8 cellular contexts compared by ENCODE assay signal in the genomic region with DNA sequence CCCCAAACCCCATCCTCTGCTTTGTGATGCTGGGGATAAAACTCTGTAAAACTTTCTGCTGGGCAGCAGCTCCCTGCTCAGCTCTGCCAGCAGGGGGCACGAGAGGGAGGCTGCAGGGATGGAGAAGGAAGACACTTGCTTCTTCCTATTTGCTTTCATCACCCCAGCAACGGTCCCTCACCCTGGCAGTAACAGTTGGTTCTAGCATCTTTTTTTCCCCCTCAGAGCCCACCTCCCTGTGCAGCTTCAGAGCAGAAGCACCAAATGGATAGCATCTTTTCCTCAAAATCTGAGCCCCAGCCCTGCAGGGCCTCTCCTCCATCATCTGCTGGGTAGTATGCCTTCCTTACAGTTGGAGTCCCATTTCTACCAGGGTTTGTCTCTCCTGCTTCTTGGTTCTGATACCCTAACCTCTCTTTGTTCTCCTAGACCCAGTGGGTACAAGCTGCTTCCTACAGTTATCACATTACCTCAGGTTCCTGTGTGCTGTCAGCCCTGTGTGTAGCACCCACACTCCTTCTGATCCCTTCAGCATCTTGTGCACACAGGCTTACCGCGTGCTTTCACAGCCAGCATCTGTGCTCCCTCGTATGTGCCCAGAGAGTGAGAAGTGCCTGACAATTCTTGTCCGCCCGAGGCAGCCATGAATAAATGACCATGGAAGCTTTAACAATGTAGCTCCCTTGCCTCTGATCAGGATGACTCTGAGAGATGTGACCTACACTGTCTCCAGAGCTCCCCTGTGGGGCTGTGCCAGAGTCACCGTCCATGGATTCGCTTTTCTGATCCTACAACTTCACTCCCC. TPM values are rescaled to one million over a fixed set of nuclear protein-coding genes. Genes with fewer than 3 reads are reported as not detected.
A peak's percentile ranks its signal among the peaks of the same experiment; 100 is the strongest.
DNase-seq lines count a peak whose midpoint lies in the region; ATAC-seq and TF ChIP-seq lines count a peak whose summit lies in the region.

No MANE protein-coding gene starts in this region.

- H3K27ac Mint-ChIP-seq in activated CD4-positive, alpha-beta T cell treated with anti-CD3 and anti-CD28 coated beads, Interleukin-2, amount 10 ng/mL, durations not matched to agents 24 days and 14 days, result peak overlapping the region; percentile 83

- ATAC-seq in HG02870 (IDR thresholded peaks at IDR 0.05; ENCODE audit: unreplicated experiment), result peak; percentile 70
- ATAC-seq in GM19455 (IDR thresholded peaks at IDR 0.05; ENCODE audit: unreplicated experiment), result no peak

- peaks cover 34% of the 10 kb centered on the region for H3K4me1 Mint-ChIP-seq in activated CD4-positive, alpha-beta T cell treated with anti-CD3 and anti-CD28 coated beads, Interleukin-2, amount 10 ng/mL, durations not matched to agents 24 days and 14 days

- DNase-seq in GM12864 (ENCODE audit: low read depth), result no peak
- DNase-seq in NCI-H345 treated with DMSO at 0.1 percent for 48 hours (lab: John Stamatoyannopoulos, UW; ENCODE audit: unreplicated experiment), result peak; percentile 31
- peak; percentile 95 for DNase-seq in activated CD4-positive, alpha-beta T cell treated with anti-CD3 and anti-CD28 coated beads, Interleukin-2, amount 10 ng/mL, durations not matched to agents 24 days and 14 days
- peak; percentile 62 for DNase-seq in cerebellum (ENCODE audit: low spot score)
- peak; percentile 57 to 84 (median 68) for DNase-seq in stimulated activated CD4-positive, alpha-beta T cell treated with anti-CD3 and anti-CD28 coated beads, TNF-alpha, amount 100 ng/mL, for 48 hours (ENCODE audit: low read depth in 3 of 3)

- no peaks in the 10 kb centered on the region for H3K9me3 ChIP-seq in liver (ENCODE audit: control insufficient read depth in 4 of 4, low read length in 3 of 4)

- no peaks in the 10 kb centered on the region for H3K36me3 ChIP-seq in liver (ENCODE audit: control insufficient read depth in 4 of 4, insufficient read depth in 3 of 4, low read depth in 1 of 4, low read length in 3 of 4)

- intact Hi-C loops in activated CD4-positive, alpha-beta T cell treated with anti-CD3 and anti-CD28 coated beads, Interleukin-2, amount 10 ng/mL, durations not matched to agents 24 days and 14 days (cut with micrococcal nuclease), result loop anchor here (1.0 to 5.0 kb wide), 5 partner anchors 14 to 209 kb away; a partner anchor contains a TSS

- H3K4me1 ChIP-seq in liver (ENCODE audit: control insufficient read depth in 4 of 4, insufficient read depth in 4 of 4, low read length in 3 of 4), result peaks cover 1 to 31% (median 17%) of the 10 kb centered on the region in 4 donors

- no peaks in the 10 kb centered on the region for H3K27me3 ChIP-seq in liver (ENCODE audit: control insufficient read depth in 4 of 4, insufficient read depth in 4 of 4, low read length in 3 of 4)

- H3K36me3 Mint-ChIP-seq in activated CD4-positive, alpha-beta T cell treated with anti-CD3 and anti-CD28 coated beads, Interleukin-2, amount 10 ng/mL, durations not matched to agents 24 days and 14 days (ENCODE audit: low read depth), result peaks cover 48% of the 10 kb centered on the region

- 60% methylated on average over 9 of the region's 9 CpGs for WGBS in liver

- no peak overlapping the region for H3K4me3 ChIP-seq in GM12864 (ENCODE audit: low read depth, low read length)
- H3K4me3 ChIP-seq in liver (ENCODE audit: low read depth in 1 of 3, low read length in 3 of 3), result no peak overlapping the region

- peak; percentile 98 for TF ChIP-seq RAD21 in liver (IDR thresholded peaks at IDR 0.05)

- no peak overlapping the region for H3K9ac ChIP-seq in liver (ENCODE audit: low read depth in 1 of 2, low read length in 2 of 2)

- H3K27me3 Mint-ChIP-seq in activated CD4-positive, alpha-beta T cell treated with anti-CD3 and anti-CD28 coated beads, Interleukin-2, amount 10 ng/mL, durations not matched to agents 24 days and 14 days, result no peaks in the 10 kb centered on the region

- TF ChIP-seq CTCF in GM12864 (IDR thresholded peaks at IDR 0.05; ENCODE audit: low read depth, low read length, missing control alignments) (peak; percentile 97), liver (IDR thresholded peaks at IDR 0.05; ENCODE audit: low read depth, low read length, missing input control) (peak; percentile 94)

- H3K9me3 Mint-ChIP-seq in activated CD4-positive, alpha-beta T cell treated with anti-CD3 and anti-CD28 coated beads, Interleukin-2, amount 10 ng/mL, durations not matched to agents 24 days and 14 days, result no peaks in the 10 kb centered on the region

- H3K4me3 Mint-ChIP-seq in activated CD4-positive, alpha-beta T cell treated with anti-CD3 and anti-CD28 coated beads, Interleukin-2, amount 10 ng/mL, durations not matched to agents 24 days and 14 days, result peak overlapping the region; percentile 55

- peak overlapping the region; percentile 1 to 5 for H3K27ac ChIP-seq in liver (ENCODE audit: low read depth in 1 of 2, low read length in 2 of 2)

TF ChIP-seq in liver, 16 proteins besides CTCF, POLR2A, EP300 and RAD21:
- peak; percentile 12 to 49 for TF ChIP-seq RXRA (IDR thresholded peaks at IDR 0.05)
- TF ChIP-seq, protein P1, sequence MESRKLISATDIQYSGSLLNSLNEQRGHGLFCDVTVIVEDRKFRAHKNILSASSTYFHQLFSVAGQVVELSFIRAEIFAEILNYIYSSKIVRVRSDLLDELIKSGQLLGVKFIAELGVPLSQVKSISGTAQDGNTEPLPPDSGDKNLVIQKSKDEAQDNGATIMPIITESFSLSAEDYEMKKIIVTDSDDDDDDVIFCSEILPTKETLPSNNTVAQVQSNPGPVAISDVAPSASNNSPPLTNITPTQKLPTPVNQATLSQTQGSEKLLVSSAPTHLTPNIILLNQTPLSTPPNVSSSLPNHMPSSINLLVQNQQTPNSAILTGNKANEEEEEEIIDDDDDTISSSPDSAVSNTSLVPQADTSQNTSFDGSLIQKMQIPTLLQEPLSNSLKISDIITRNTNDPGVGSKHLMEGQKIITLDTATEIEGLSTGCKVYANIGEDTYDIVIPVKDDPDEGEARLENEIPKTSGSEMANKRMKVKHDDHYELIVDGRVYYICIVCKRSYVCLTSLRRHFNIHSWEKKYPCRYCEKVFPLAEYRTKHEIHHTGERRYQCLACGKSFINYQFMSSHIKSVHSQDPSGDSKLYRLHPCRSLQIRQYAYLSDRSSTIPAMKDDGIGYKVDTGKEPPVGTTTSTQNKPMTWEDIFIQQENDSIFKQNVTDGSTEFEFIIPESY (IDR thresholded peaks at IDR 0.05), result no peak

RNA-seq across cellular contexts. Expression of a gene that starts 14.5 kb away (rescaled TPM):
- total RNA-seq in activated CD4-positive, alpha-beta T cell treated with anti-CD3 and anti-CD28 coated beads, Interleukin-2, amount 10 ng/mL, durations not matched to agents 24 days and 14 days, result 17.8 and 17.9 TPM in 2 replicates
- total RNA-seq in cerebellum (7.0 TPM), liver (10 to 100 TPM in 1 of 2 donors, not detected in 1; 15.9 TPM)
- under 1 TPM; 0.19 to 0.91 TPM for polyA plus RNA-seq in liver

RNA-seq across cellular contexts. Expression of a gene that starts 29.1 kb away (rescaled TPM):
- 0.24 TPM in 1 of 2 replicates, not detected in the other for total RNA-seq in activated CD4-positive, alpha-beta T cell treated with anti-CD3 and anti-CD28 coated beads, Interleukin-2, amount 10 ng/mL, durations not matched to agents 24 days and 14 days
- not detected for total RNA-seq in cerebellum
- 1 to 10 TPM in 1 of 2 donors, not detected in 1; 1.2 TPM for total RNA-seq in liver
- polyA plus RNA-seq in liver, result not detected

RNA-seq across cellular contexts. Expression of a gene that starts 34.3 kb away (rescaled TPM):
- total RNA-seq in activated CD4-positive, alpha-beta T cell treated with anti-CD3 and anti-CD28 coated beads, Interleukin-2, amount 10 ng/mL, durations not matched to agents 24 days and 14 days, result 9.4 and 10.2 TPM in 2 replicates
- total RNA-seq in cerebellum, result 0.09 TPM
- total RNA-seq in liver, result under 1 TPM in 1 of 2 donors, not detected in 1; 0.05 TPM
- not detected for polyA plus RNA-seq in liver
